ENCODE assay signal across 26 cellular contexts in genomic region chr2:145283131-145283530, GRCh38.
"Had no signal": no experiment of that assay in that cellular context is flagged by ENCODE, and none has a peak within 500 bp of the region (broad histone marks: within the 10 kb centered on the region; RNA-seq: fewer than 3 reads in every experiment).

No MANE protein-coding gene starts in this region.

- H3K27me3 ChIP-seq: colonic mucosa, esophagus muscularis mucosa, gastrocnemius medialis, ovary, sigmoid colon, testis, tibial artery had no signal

- H3K4me3 ChIP-seq: colonic mucosa, esophagus muscularis mucosa, gastrocnemius medialis, lower lobe of right lung, ovary, psoas muscle, sigmoid colon, testis, tibial artery had no signal

- H3K36me3 Mint-ChIP-seq: naive thymus-derived CD8-positive, alpha-beta T cell; stimulated activated effector memory CD8-positive, alpha-beta T cell treated with anti-CD3 and anti-CD28 coated beads, Interleukin-12 subunit alpha, Interleukin-12 subunit beta, amount 100 ng/mL, for 72 hours; type B pancreatic cell had no signal

- H3K9me3 ChIP-seq: colonic mucosa, esophagus muscularis mucosa, gastrocnemius medialis, lower lobe of right lung, ovary, psoas muscle, sigmoid colon, testis, tibial artery had no signal

- H3K4me3 Mint-ChIP-seq: dendritic cell treated with granulocyte-macrophage colony-stimulating factor and Interleukin-4, amounts not matched to agents 40 ng/mL and 50 ng/mL, for 4 days; endodermal cell; naive thymus-derived CD8-positive, alpha-beta T cell; nephron progenitor cell; stimulated activated effector memory CD8-positive, alpha-beta T cell treated with anti-CD3 and anti-CD28 coated beads, Interleukin-12 subunit alpha, Interleukin-12 subunit beta, amount 100 ng/mL, for 72 hours; type B pancreatic cell had no signal

- H3K4me1 Mint-ChIP-seq: endodermal cell; naive thymus-derived CD8-positive, alpha-beta T cell; stimulated activated effector memory CD8-positive, alpha-beta T cell treated with anti-CD3 and anti-CD28 coated beads, Interleukin-12 subunit alpha, Interleukin-12 subunit beta, amount 100 ng/mL, for 72 hours had no signal

- H3K36me3 ChIP-seq: colonic mucosa, esophagus muscularis mucosa, gastrocnemius medialis, lower lobe of right lung, ovary, sigmoid colon, tibial artery had no signal

- H3K9me3 Mint-ChIP-seq: dendritic cell treated with granulocyte-macrophage colony-stimulating factor and Interleukin-4, amounts not matched to agents 40 ng/mL and 50 ng/mL, for 4 days; endodermal cell; stimulated activated effector memory CD8-positive, alpha-beta T cell treated with anti-CD3 and anti-CD28 coated beads, Interleukin-12 subunit alpha, Interleukin-12 subunit beta, amount 100 ng/mL, for 72 hours; type B pancreatic cell had no signal

- H3K4me1 ChIP-seq: colonic mucosa, gastrocnemius medialis, lower lobe of right lung, psoas muscle, sigmoid colon, testis had no signal

- H3K27ac Mint-ChIP-seq: dendritic cell treated with granulocyte-macrophage colony-stimulating factor and Interleukin-4, amounts not matched to agents 40 ng/mL and 50 ng/mL, for 4 days; endodermal cell; naive thymus-derived CD8-positive, alpha-beta T cell; nephron progenitor cell; stimulated activated effector memory CD8-positive, alpha-beta T cell treated with anti-CD3 and anti-CD28 coated beads, Interleukin-12 subunit alpha, Interleukin-12 subunit beta, amount 100 ng/mL, for 72 hours; type B pancreatic cell had no signal

- H3K27ac ChIP-seq: colonic mucosa, esophagus muscularis mucosa, gastrocnemius medialis, lower lobe of right lung, ovary, psoas muscle, sigmoid colon, testis, tibial artery had no signal

- FAIRE-seq: keratinocyte had no signal

- ATAC-seq: gastrocnemius medialis; left ventricle myocardium superior; lower lobe of right lung; naive thymus-derived CD8-positive, alpha-beta T cell; psoas muscle; right cardiac atrium; stimulated activated effector memory CD8-positive, alpha-beta T cell treated with anti-CD3 and anti-CD28 coated beads, Interleukin-12 subunit alpha, Interleukin-12 subunit beta, amount 100 ng/mL, for 72 hours; stimulated activated naive CD8-positive, alpha-beta T cell treated with anti-CD3 and anti-CD28 coated beads, Interleukin-15, Interleukin-2, amounts not matched to agents 100 U/mL and 50 U/mL, for 24 hours had no signal

- H3K27me3 Mint-ChIP-seq: type B pancreatic cell had no signal

- DNase-seq: colonic mucosa; effector CD8-positive, alpha-beta T cell; endodermal cell; gastrocnemius medialis; head of caudate nucleus; left ventricle myocardium superior; lower lobe of right lung; naive thymus-derived CD8-positive, alpha-beta T cell; nephron progenitor cell; nucleus accumbens; ovary; posterior cingulate gyrus; psoas muscle; right cardiac atrium; sigmoid colon; stimulated activated CD4-positive, alpha-beta T cell treated with anti-CD3 and anti-CD28 coated beads, Interleukin-2, amount 100 ng/mL, for 24 hours; stimulated activated CD4-positive, alpha-beta T cell treated with anti-CD3 and anti-CD28 coated beads, Interleukin-4, amount 100 ng/mL, for 24 hours; stimulated activated naive CD8-positive, alpha-beta T cell treated with anti-CD3 and anti-CD28 coated beads, Interleukin-15, Interleukin-2, amounts not matched to agents 100 U/mL and 50 U/mL, for 24 hours; substantia nigra; testis; tibial artery had no signal
